In the genomic region with DNA sequence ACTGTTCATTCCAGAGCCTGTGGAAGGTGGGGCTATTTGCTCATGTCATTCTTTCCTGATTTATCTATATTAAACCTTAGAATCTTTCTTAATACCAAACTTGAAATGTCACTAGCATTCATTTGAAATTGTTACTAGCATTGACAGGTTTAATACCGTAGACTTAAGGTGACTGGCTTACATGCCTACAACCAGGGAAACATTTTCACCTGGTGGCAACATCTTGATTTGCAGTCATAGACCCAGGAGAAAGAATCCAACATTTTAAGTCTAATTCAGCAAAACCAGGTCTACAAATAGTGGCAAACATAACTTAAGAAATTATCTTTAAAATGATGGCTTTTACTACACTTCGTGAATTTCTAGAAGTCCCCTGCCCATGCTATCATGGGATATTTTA, we compare ENCODE assay signal across 1 cellular context.
TF ChIP-seq lines count a peak whose summit lies in the region.

No MANE protein-coding gene starts in this region.

TF ChIP-seq in WTC11, 78 proteins besides CTCF, POLR2A, EP300 and RAD21 (continued from another document):
- no peak for TF ChIP-seq ZNF263 (CRISPR knock-in tag; IDR thresholded peaks at IDR 0.05; ENCODE audit: low read depth)
TF ChIP-seq in WTC11: peak in this region for 0.
